ENCODE assay signal across 1 cellular context in genomic region chr20:3796477-3797225, GRCh38.
A peak's percentile ranks its signal among the peaks of the same experiment; 100 is the strongest.
TF ChIP-seq lines count a peak whose summit lies in the region.

No MANE protein-coding gene starts in this region.

TF ChIP-seq in HepG2, 621 proteins besides CTCF, POLR2A, EP300 and RAD21 (continues in another document):
- TF ChIP-seq THAP8 (CRISPR knock-in tag; IDR thresholded peaks at IDR 0.05; ENCODE audit: borderline replicate concordance), result 0 out of 2 replicates have a peak, but pooled peaks have one; percentile 21
- TF ChIP-seq ASH2L (IDR thresholded peaks at IDR 0.05; ENCODE audit: insufficient read length, low read depth, low read length), result no peak
- TF ChIP-seq ZNF781 (CRISPR knock-in tag; IDR thresholded peaks at IDR 0.05; ENCODE audit: borderline replicate concordance, not compliant biosample characterization), result peak; percentile 45
- TF ChIP-seq FIP1L1 (IDR thresholded peaks at IDR 0.05; ENCODE audit: borderline replicate concordance, insufficient read depth, low read depth, low read length), result 0 out of 2 replicates have a peak, but pooled peaks have one; percentile 53
- TF ChIP-seq ZNF841 (CRISPR knock-in tag; IDR thresholded peaks at IDR 0.05; ENCODE audit: borderline replicate concordance), result no peak
- TF ChIP-seq TAF1 (CRISPR knock-in tag; IDR thresholded peaks at IDR 0.05), result peak; percentile 11; the same call in 1 of the 2 replicates
- 0 out of 2 replicates have a peak, but pooled peaks have one; percentile 39 for TF ChIP-seq ZNF451 (CRISPR knock-in tag; IDR thresholded peaks at IDR 0.05)
- TF ChIP-seq ZFYVE20 (CRISPR knock-in tag; IDR thresholded peaks at IDR 0.05; ENCODE audit: borderline replicate concordance, low read depth), result no peak
- TF ChIP-seq ZFX (CRISPR knock-in tag; IDR thresholded peaks at IDR 0.05; ENCODE audit: low read depth), result 0 out of 2 replicates have a peak, but pooled peaks have one; percentile 2
- TF ChIP-seq GATAD2A (CRISPR knock-in tag; IDR thresholded peaks at IDR 0.05), result no peak
- no peak for TF ChIP-seq E2F5 (CRISPR knock-in tag; conservative IDR thresholded peaks at IDR 0.05)
- peak; percentile 17; the same call in 1 of the 2 replicates for TF ChIP-seq ZNF430 (CRISPR knock-in tag; IDR thresholded peaks at IDR 0.05)
- TF ChIP-seq NR2F6 (IDR thresholded peaks at IDR 0.05), result no peak
- TF ChIP-seq NR2F6 (CRISPR knock-in tag; IDR thresholded peaks at IDR 0.05), result no peak
- TF ChIP-seq ZNF674 (CRISPR knock-in tag; IDR thresholded peaks at IDR 0.05; ENCODE audit: low read depth), result no peak
- no peak for TF ChIP-seq SMC3 (IDR thresholded peaks at IDR 0.05; ENCODE audit: low read length)
- peak; percentile 58; the same call in 1 of the 2 replicates for TF ChIP-seq HDAC1 (CRISPR knock-in tag; IDR thresholded peaks at IDR 0.05)
- no peak for TF ChIP-seq ZKSCAN5 (CRISPR knock-in tag; IDR thresholded peaks at IDR 0.05)
- TF ChIP-seq ONECUT2 (CRISPR knock-in tag; IDR thresholded peaks at IDR 0.05), result no peak
- TF ChIP-seq HDAC2 (CRISPR knock-in tag; IDR thresholded peaks at IDR 0.05), result no peak; the same call in 1 of the 2 replicates
- TF ChIP-seq ZBTB43 (CRISPR knock-in tag; conservative IDR thresholded peaks at IDR 0.05), result no peak
- TF ChIP-seq ZNF616 (CRISPR knock-in tag; IDR thresholded peaks at IDR 0.05; ENCODE audit: low read depth), result no peak
- TF ChIP-seq CEBPB (IDR thresholded peaks at IDR 0.05; ENCODE audit: borderline replicate concordance, low read depth, low read length), result no peak
- TF ChIP-seq ZNF235 (CRISPR knock-in tag; IDR thresholded peaks at IDR 0.05; ENCODE audit: borderline replicate concordance), result peak; percentile 71; the same call in 1 of the 2 replicates
- TF ChIP-seq PHB2 (IDR thresholded peaks at IDR 0.05; ENCODE audit: partially characterized antibody), result no peak
- TF ChIP-seq CAMTA2 (CRISPR knock-in tag; IDR thresholded peaks at IDR 0.05; ENCODE audit: borderline replicate concordance), result no peak
- no peak for TF ChIP-seq STAT5B (CRISPR knock-in tag; IDR thresholded peaks at IDR 0.05)
- no peak for TF ChIP-seq FOSL2 (CRISPR knock-in tag; IDR thresholded peaks at IDR 0.05)
- no peak for TF ChIP-seq ARNT (IDR thresholded peaks at IDR 0.05)
- no peak for TF ChIP-seq AHDC1 (CRISPR knock-in tag; IDR thresholded peaks at IDR 0.05; ENCODE audit: borderline replicate concordance)
- TF ChIP-seq CENPBD1 (CRISPR knock-in tag; IDR thresholded peaks at IDR 0.05; ENCODE audit: borderline replicate concordance, low read depth), result no peak
- no peak for TF ChIP-seq ZNF44 (CRISPR knock-in tag; IDR thresholded peaks at IDR 0.05)
- peak; percentile 15; the same call in 1 of the 2 replicates for TF ChIP-seq ZHX2 (IDR thresholded peaks at IDR 0.05; ENCODE audit: low read depth)
- no peak for TF ChIP-seq ZHX2 (CRISPR knock-in tag; IDR thresholded peaks at IDR 0.05; ENCODE audit: borderline replicate concordance)
- TF ChIP-seq ZNF282 (IDR thresholded peaks at IDR 0.05; ENCODE audit: partially characterized antibody), result no peak
- TF ChIP-seq SPEN (CRISPR knock-in tag; IDR thresholded peaks at IDR 0.05; ENCODE audit: low read depth), result 0 out of 2 replicates have a peak, but pooled peaks have one; percentile 22
- TF ChIP-seq MED8 (CRISPR knock-in tag; IDR thresholded peaks at IDR 0.05; ENCODE audit: insufficient replicate concordance), result no peak
- no peak for TF ChIP-seq SMARCC2 (IDR thresholded peaks at IDR 0.05)
- no peak for TF ChIP-seq ZNF747 (CRISPR knock-in tag; IDR thresholded peaks at IDR 0.05; ENCODE audit: borderline replicate concordance)
- no peak for TF ChIP-seq ARID4A (CRISPR knock-in tag; IDR thresholded peaks at IDR 0.05; ENCODE audit: borderline replicate concordance)
- no peak for TF ChIP-seq SMARCE1 (IDR thresholded peaks at IDR 0.05; ENCODE audit: borderline replicate concordance)
- peak; percentile 62; the same call in 1 of the 2 replicates for TF ChIP-seq ETV6 (CRISPR knock-in tag; conservative IDR thresholded peaks at IDR 0.05)
- TF ChIP-seq ZNF138 (CRISPR knock-in tag; IDR thresholded peaks at IDR 0.05; ENCODE audit: low read depth), result no peak
